Comparison of ENCODE assay signal across 16 cellular contexts in the genomic region with DNA sequence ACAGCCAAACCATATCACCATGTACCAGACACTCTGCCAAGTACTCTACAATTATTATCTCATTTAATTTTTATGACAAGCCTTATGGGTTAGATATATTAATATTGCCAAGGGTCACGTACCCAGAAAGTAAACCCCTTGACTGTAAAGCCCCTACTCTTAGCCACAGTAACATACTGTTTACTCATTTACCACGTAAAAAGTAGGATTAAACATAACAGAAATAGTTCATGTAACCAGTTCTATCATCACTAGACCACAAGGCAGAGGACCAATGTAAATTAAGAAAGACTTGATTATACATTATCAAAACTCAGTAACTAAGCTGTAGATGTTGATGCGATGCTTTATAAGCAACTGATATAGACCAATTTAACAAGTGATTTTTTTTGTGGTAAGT.
DNase-seq lines count a peak whose midpoint lies in the region; ATAC-seq and TF ChIP-seq lines count a peak whose summit lies in the region.
"Had no signal": no experiment of that assay in that cellular context is flagged by ENCODE, and none has a peak within 500 bp of the region (broad histone marks: within the 10 kb centered on the region; RNA-seq: fewer than 3 reads in every experiment).

No MANE protein-coding gene starts in this region.

- no peak for TF ChIP-seq CTCF in esophagus muscularis mucosa (IDR thresholded peaks at IDR 0.05)
- TF ChIP-seq CTCF in GM13976 (IDR thresholded peaks at IDR 0.05; ENCODE audit: borderline replicate concordance, control extremely low read depth, extremely low read depth, insufficient read depth, missing control alignments): no peak

- no peak overlapping the region for H3K27ac ChIP-seq in esophagus muscularis mucosa (replicated peaks in 1 of 4)
- H3K27ac ChIP-seq: PC-9 had no signal

- ATAC-seq in GM18502 (IDR thresholded peaks at IDR 0.05; ENCODE audit: poor library complexity, unreplicated experiment) (peak; percentile 22), GM19395 (IDR thresholded peaks at IDR 0.05; ENCODE audit: unreplicated experiment) (peak; percentile 32), HG02840 (IDR thresholded peaks at IDR 0.05; ENCODE audit: low FRiP score, unreplicated experiment) (peak; percentile 39), HG03442 (IDR thresholded peaks at IDR 0.05; ENCODE audit: unreplicated experiment) (peak; percentile 16)
- ATAC-seq: GM23338 had no signal

- no peak for TF ChIP-seq POLR2A in esophagus muscularis mucosa (IDR thresholded peaks at IDR 0.05; ENCODE audit: low read depth)

- no peak for DNase-seq in NCI-H69 (lab: John Stamatoyannopoulos, UW)
- DNase-seq in esophagus muscularis mucosa (ENCODE audit: extremely low spot score): no peak
- DNase-seq in GM13976 (ENCODE audit: low spot score): no peak
- no peak for DNase-seq in GM19240 (ENCODE audit: insufficient read length, low spot score)
- DNase-seq: 8988T, C1 segment of cervical spinal cord, DMS 273 treated with DMSO at 0.1 percent for 48 hours, NCI-H1436 treated with DMSO at 0.1 percent for 48 hours, NCI-H2081, NCI-H526 treated with DMSO at 0.1 percent for 48 hours, PC-9 had no signal

- H3K9me3 ChIP-seq in esophagus muscularis mucosa: peaks cover 0 to 8% (median 5%) of the 10 kb centered on the region in 4 donors

- TF ChIP-seq EP300 in esophagus muscularis mucosa (IDR thresholded peaks at IDR 0.05): no peak

- no peaks in the 10 kb centered on the region for H3K36me3 ChIP-seq in esophagus muscularis mucosa

- 70% methylated on average over 3 of the region's 3 CpGs for WGBS in esophagus muscularis mucosa

- in situ Hi-C loops in GM13976 (cut with MboI; ENCODE audit: low sequenced_read_pairs, unreplicated experiment): no loop called here

- H3K27me3 ChIP-seq in esophagus muscularis mucosa: no peaks in the 10 kb centered on the region

- intact Hi-C loops in esophagus muscularis mucosa (cut with DNase I): no loop called here

- H3K4me1 ChIP-seq in esophagus muscularis mucosa: no peaks in the 10 kb centered on the region

- no peak overlapping the region for H3K4me3 ChIP-seq in esophagus muscularis mucosa
- H3K4me3 ChIP-seq: GM23338, PC-9 had no signal
